Comparison of ENCODE assay signal across 37 cellular contexts in genomic region chr7:90485734-90486316, GRCh38. TPM values are rescaled to one million over a fixed set of nuclear protein-coding genes. Genes with fewer than 3 reads are reported as not detected.
"Had no signal": no experiment of that assay in that cellular context is flagged by ENCODE, and none has a peak within 500 bp of the region (broad histone marks: within the 10 kb centered on the region; RNA-seq: fewer than 3 reads in every experiment).

No MANE protein-coding gene starts in this region.

- H3K4me3 Mint-ChIP-seq: activated CD4-positive, alpha-beta memory T cell treated with anti-CD3 and anti-CD28 coated beads, Interleukin-2, amount 10 ng/mL, durations not matched to agents 7 days and 5 days; activated CD4-positive, alpha-beta T cell treated with anti-CD3 and anti-CD28 coated beads for 36 hours; activated CD8-positive, alpha-beta memory T cell treated with anti-CD3 and anti-CD28 coated beads, Interleukin-2, amount 10 ng/mL, durations not matched to agents 7 days and 5 days; activated naive CD4-positive, alpha-beta T cell treated with anti-CD3 and anti-CD28 coated beads for 36 hours; activated T-cell treated with anti-CD3 and anti-CD28 coated beads, Interleukin-2, amount 50 U/mL, for 72 hours; activated T-helper 17 cell treated with anti-CD3 and anti-CD28 coated beads, Interleukin-2, amount 50 U/mL, for 72 hours; brain; T-helper 2 cell treated with Interferon-gamma antibody and Interleukin-4, amounts not matched to agents 5 μg/mL and 100 μg/mL, for 36 hours; WTC11 had no signal

- H3K36me3 Mint-ChIP-seq: activated CD8-positive, alpha-beta memory T cell treated with anti-CD3 and anti-CD28 coated beads, Interleukin-2, amount 10 ng/mL, durations not matched to agents 7 days and 5 days; activated naive CD4-positive, alpha-beta T cell treated with anti-CD3 and anti-CD28 coated beads, Interleukin-2, amount 50 U/mL, for 72 hours; brain; WTC11 had no signal

- H3K9me3 Mint-ChIP-seq: activated CD4-positive, alpha-beta memory T cell treated with anti-CD3 and anti-CD28 coated beads, Interleukin-2, amount 10 ng/mL, durations not matched to agents 7 days and 5 days; activated naive CD4-positive, alpha-beta T cell treated with anti-CD3 and anti-CD28 coated beads for 36 hours; activated naive CD4-positive, alpha-beta T cell treated with anti-CD3 and anti-CD28 coated beads, Interleukin-2, amount 50 U/mL, for 72 hours; activated T-cell treated with anti-CD3 and anti-CD28 coated beads, Interleukin-2, amount 50 U/mL, for 72 hours; activated T-helper 17 cell treated with anti-CD3 and anti-CD28 coated beads, Interleukin-2, amount 50 U/mL, for 72 hours; T-helper 2 cell treated with Interferon-gamma antibody and Interleukin-4, amounts not matched to agents 5 μg/mL and 100 μg/mL, for 36 hours; WTC11 had no signal

- H3K27ac Mint-ChIP-seq: activated CD4-positive, alpha-beta memory T cell treated with anti-CD3 and anti-CD28 coated beads, Interleukin-2, amount 10 ng/mL, durations not matched to agents 7 days and 5 days; activated CD4-positive, alpha-beta T cell treated with anti-CD3 and anti-CD28 coated beads for 36 hours; activated CD8-positive, alpha-beta memory T cell treated with anti-CD3 and anti-CD28 coated beads, Interleukin-2, amount 10 ng/mL, durations not matched to agents 7 days and 5 days; activated naive CD4-positive, alpha-beta T cell treated with anti-CD3 and anti-CD28 coated beads for 36 hours; activated naive CD4-positive, alpha-beta T cell treated with anti-CD3 and anti-CD28 coated beads, Interleukin-2, amount 50 U/mL, for 72 hours; activated T-cell treated with anti-CD3 and anti-CD28 coated beads, Interleukin-2, amount 50 U/mL, for 72 hours; activated T-helper 17 cell treated with anti-CD3 and anti-CD28 coated beads, Interleukin-2, amount 50 U/mL, for 72 hours; brain; T-helper 2 cell treated with Interferon-gamma antibody and Interleukin-4, amounts not matched to agents 5 μg/mL and 100 μg/mL, for 36 hours; WTC11 had no signal

- ATAC-seq: activated CD4-positive, alpha-beta T cell treated with anti-CD3 and anti-CD28 coated beads for 36 hours; activated CD4-positive, CD25-positive, alpha-beta regulatory T cell treated with anti-CD3 and anti-CD28 coated beads, Interleukin-2, amount 50 U/mL, for 24 hours; activated CD8-positive, alpha-beta memory T cell treated with anti-CD3 and anti-CD28 coated beads, Interleukin-2, amount 10 ng/mL, durations not matched to agents 7 days and 5 days; activated naive CD4-positive, alpha-beta T cell treated with anti-CD3 and anti-CD28 coated beads, Interleukin-2, amount 50 U/mL, for 72 hours; activated T-cell treated with anti-CD3 and anti-CD28 coated beads, Interleukin-2, amount 50 U/mL, for 72 hours; activated T-helper 17 cell treated with anti-CD3 and anti-CD28 coated beads, Interleukin-2, amount 50 U/mL, for 72 hours; WTC11 had no signal

- H3K27me3 ChIP-seq: adrenal gland, MG63, SJCRH30 had no signal

- H3K9me3 ChIP-seq: adrenal gland, MG63, SJCRH30 had no signal

- H3K4me3 ChIP-seq: adrenal gland, MG63, SJCRH30, SK-N-MC had no signal

- H3K4me1 ChIP-seq: adrenal gland, SJCRH30 had no signal

- DNase-seq: activated CD4-positive, alpha-beta memory T cell treated with anti-CD3 and anti-CD28 coated beads, Interleukin-2, amount 10 ng/mL, durations not matched to agents 7 days and 5 days; activated CD4-positive, alpha-beta T cell treated with anti-CD3 and anti-CD28 coated beads for 36 hours; activated CD4-positive, alpha-beta T cell treated with anti-CD3 and anti-CD28 coated beads, Interleukin-2, amount 50 U/mL, for 1 hour; activated CD8-positive, alpha-beta memory T cell treated with anti-CD3 and anti-CD28 coated beads for 24 hours; activated CD8-positive, alpha-beta memory T cell treated with anti-CD3 and anti-CD28 coated beads, Interleukin-2, amount 10 ng/mL, durations not matched to agents 7 days and 5 days; activated CD8-positive, alpha-beta memory T cell treated with anti-CD3 and anti-CD28 coated beads, Interleukin-2, amount 50 U/mL, for 48 hours; activated gamma-delta T cell treated with Interleukin-2 at 50 U/mL for 16 hours; activated naive CD4-positive, alpha-beta T cell treated with anti-CD3 and anti-CD28 coated beads for 36 hours; activated T-cell treated with anti-CD3 and anti-CD28 coated beads, Interleukin-2, amount 50 U/mL, for 72 hours; caudate nucleus; cerebellar nuclear complex; cortex of kidney; KBM-7; MG63; NCI-H1048; NCI-H1105 treated with DMSO at 0.1 percent for 48 hours; NCI-H1436; NCI-H1694 treated with DMSO at 0.1 percent for 48 hours; NCI-H2029; NCI-H345; NCI-H524 treated with DMSO at 0.1 percent for 48 hours; NK-92 treated with Interleukin-12 subunit alpha and Interleukin-12 subunit beta, amount 100 ng/mL, for 24 hours; SHP77; SJCRH30; SW 1271 had no signal

- H3K27ac ChIP-seq: adrenal gland, SJCRH30, SK-N-MC had no signal

- H3K27me3 Mint-ChIP-seq: brain had no signal

- H3K36me3 ChIP-seq: adrenal gland, MG63, SJCRH30 had no signal

- H3K4me1 Mint-ChIP-seq: activated CD4-positive, alpha-beta memory T cell treated with anti-CD3 and anti-CD28 coated beads, Interleukin-2, amount 10 ng/mL, durations not matched to agents 7 days and 5 days; activated CD4-positive, alpha-beta T cell treated with anti-CD3 and anti-CD28 coated beads for 36 hours; activated CD8-positive, alpha-beta memory T cell treated with anti-CD3 and anti-CD28 coated beads, Interleukin-2, amount 10 ng/mL, durations not matched to agents 7 days and 5 days; activated T-helper 17 cell treated with anti-CD3 and anti-CD28 coated beads, Interleukin-2, amount 50 U/mL, for 72 hours; WTC11 had no signal

RNA-seq across cellular contexts. Expression of gene PTTG1IP2, which starts 16.4 kb away (rescaled TPM):
- total RNA-seq: activated CD4-positive, alpha-beta memory T cell treated with anti-CD3 and anti-CD28 coated beads, Interleukin-2, amount 10 ng/mL, durations not matched to agents 7 days and 5 days; activated CD4-positive, alpha-beta T cell treated with anti-CD3 and anti-CD28 coated beads for 36 hours; activated CD8-positive, alpha-beta memory T cell treated with anti-CD3 and anti-CD28 coated beads, Interleukin-2, amount 10 ng/mL, durations not matched to agents 7 days and 5 days; activated naive CD4-positive, alpha-beta T cell treated with anti-CD3 and anti-CD28 coated beads for 36 hours; activated naive CD4-positive, alpha-beta T cell treated with anti-CD3 and anti-CD28 coated beads, Interleukin-2, amount 50 U/mL, for 72 hours; activated T-cell treated with anti-CD3 and anti-CD28 coated beads, Interleukin-2, amount 50 U/mL, for 72 hours; activated T-helper 17 cell treated with anti-CD3 and anti-CD28 coated beads, Interleukin-2, amount 50 U/mL, for 72 hours; adrenal gland; bronchial epithelial cell; NCI-H460; OCI-LY7; SJCRH30; T-helper 1 cell treated with Interleukin-12 subunit alpha and Interleukin-12 subunit beta and Interleukin-4 antibody, amounts not matched to agents 30 ng/mL and 1 ng/mL, for 36 hours; WTC11 had no signal
- polyA plus RNA-seq: adrenal gland had no signal
